Comparison of ENCODE assay signal across 16 cellular contexts in genomic region chr1:15742339-15742801, GRCh38. TPM values are rescaled to one million over a fixed set of nuclear protein-coding genes. Genes with fewer than 3 reads are reported as not detected.
A peak's percentile ranks its signal among the peaks of the same experiment; 100 is the strongest.
DNase-seq lines count a peak whose midpoint lies in the region; ATAC-seq, FAIRE-seq and TF ChIP-seq lines count a peak whose summit lies in the region.
"Had no signal": no experiment of that assay in that cellular context is flagged by ENCODE, and none has a peak within 500 bp of the region (broad histone marks: within the 10 kb centered on the region; RNA-seq: fewer than 3 reads in every experiment).

TSS of gene TMEM82 (plus strand) at chr1:15742499. CDS start at chr1:15742560, 61 bp downstream.

- no peak within 1 kb of the TSS for H2AK5ac ChIP-seq in mesendoderm (ENCODE audit: low read length)

- peak within 1 kb of the TSS; percentile 85 for H2AFZ ChIP-seq in K562 (ENCODE audit: low read depth, low read length)

- TF ChIP-seq POLR2A in K562 (conservative IDR thresholded peaks at IDR 0.05) = no peak
- peak; percentile 67 for TF ChIP-seq POLR2A in transverse colon (IDR thresholded peaks at IDR 0.05)

- no peaks in the 10 kb centered on the region for H3K9me3 Mint-ChIP-seq in activated CD4-positive, alpha-beta T cell treated with anti-CD3 and anti-CD28 coated beads, Interleukin-2, amount 10 ng/mL, durations not matched to agents 24 days and 14 days
- H3K9me3 Mint-ChIP-seq in endothelial cell (ENCODE audit: unreplicated experiment) = no peaks in the 10 kb centered on the region
- H3K9me3 Mint-ChIP-seq: activated naive CD4-positive, alpha-beta T cell treated with anti-CD3 and anti-CD28 coated beads, Interleukin-2, amount 10 ng/mL, durations not matched to agents 7 days and 5 days; memory B cell had no signal

- H3K36me3 Mint-ChIP-seq in activated CD4-positive, alpha-beta T cell treated with anti-CD3 and anti-CD28 coated beads, Interleukin-2, amount 10 ng/mL, durations not matched to agents 24 days and 14 days (ENCODE audit: low read depth) = no peaks in the 10 kb centered on the region
- H3K36me3 Mint-ChIP-seq in endothelial cell (ENCODE audit: low read depth, unreplicated experiment) = no peaks in the 10 kb centered on the region
- H3K36me3 Mint-ChIP-seq: activated naive CD4-positive, alpha-beta T cell treated with anti-CD3 and anti-CD28 coated beads, Interleukin-2, amount 10 ng/mL, durations not matched to agents 7 days and 5 days; memory B cell had no signal

- no peak for DNase-seq in activated CD4-positive, alpha-beta T cell treated with anti-CD3 and anti-CD28 coated beads, Interleukin-2, amount 10 ng/mL, durations not matched to agents 24 days and 14 days
- no peak for DNase-seq in activated CD4-positive, alpha-beta T cell treated with anti-CD3 and anti-CD28 coated beads, Interleukin-2, amount 50 U/mL, for 1 hour
- DNase-seq in K562 (ENCODE audit: extremely low read depth in 1 of 4, low spot score in 3 of 4) = peak in 2 of 4 experiments; percentile 50 to 62
- peak; percentile 73 for DNase-seq in mesendoderm
- DNase-seq in transverse colon = peak; percentile 76
- no peak for DNase-seq in NCI-H1436 treated with DMSO at 0.1 percent for 48 hours (lab: John Stamatoyannopoulos, UW)
- DNase-seq in endothelial cell (ENCODE audit: low spot score) = no peak
- DNase-seq: 8988T; activated naive CD4-positive, alpha-beta T cell treated with anti-CD3 and anti-CD28 coated beads, Interleukin-2, amount 10 ng/mL, durations not matched to agents 7 days and 5 days; NCI-H524; stimulated activated naive CD4-positive, alpha-beta T cell had no signal

- H3K9me1 ChIP-seq in K562 (ENCODE audit: control insufficient read depth, insufficient read depth, low read length) = no peaks in the 10 kb centered on the region

- H3K4me3 ChIP-seq in K562 (no peak within 1 kb of the TSS), mesendoderm (ENCODE audit: low read length) (no peak within 1 kb of the TSS), transverse colon (peak within 1 kb of the TSS in 2 of 4 donors; percentile 20 to 30)
- H3K4me3 ChIP-seq: skin epidermis had no signal

- H3K36me3 ChIP-seq in K562 (ENCODE audit: control insufficient read depth, insufficient read depth, low read length) (no peaks in the 10 kb centered on the region), mesendoderm (ENCODE audit: control insufficient read depth, insufficient read depth, low read length) (no peaks in the 10 kb centered on the region), transverse colon (no peaks in the 10 kb centered on the region)

- BruUV-seq in K562 (replicated peaks; lab: Mats Ljungman, UMichigan) = no TSS peak

- H3K79me1 ChIP-seq in mesendoderm (ENCODE audit: low read length) = no peaks in the 10 kb centered on the region

- H3K56ac ChIP-seq in mesendoderm (ENCODE audit: low read length) = peak within 1 kb of the TSS; percentile 58

- no peak for TF ChIP-seq EP300 in K562 (IDR thresholded peaks at IDR 0.05; ENCODE audit: low read length)
- no peak for TF ChIP-seq EP300 in transverse colon (IDR thresholded peaks at IDR 0.05; ENCODE audit: low read depth)

- no peak for TF ChIP-seq RAD21 in K562 (CRISPR knock-in tag; conservative IDR thresholded peaks at IDR 0.05 in 1 of 2, IDR thresholded peaks at IDR 0.05 in 1 of 2)

- H3K27ac Mint-ChIP-seq in activated CD4-positive, alpha-beta T cell treated with anti-CD3 and anti-CD28 coated beads, Interleukin-2, amount 10 ng/mL, durations not matched to agents 24 days and 14 days = peak within 1 kb of the TSS; percentile 46
- H3K27ac Mint-ChIP-seq in endothelial cell (ENCODE audit: unreplicated experiment) = no peak within 1 kb of the TSS
- H3K27ac Mint-ChIP-seq: activated naive CD4-positive, alpha-beta T cell treated with anti-CD3 and anti-CD28 coated beads, Interleukin-2, amount 10 ng/mL, durations not matched to agents 7 days and 5 days; memory B cell had no signal

- POLR2A ChIA-PET in K562 (lab: Yijun Ruan, JAX) = interaction anchor here (0.6 kb wide), 1 partner anchor 11 kb away, joined by 3 read pairs; no protein-coding TSS in a partner anchor

- H3K9ac ChIP-seq in K562 (ENCODE audit: insufficient read depth in 1 of 2, low read depth in 2 of 2, low read length in 2 of 2) = peak within 1 kb of the TSS in 1 of 2 experiments; percentile 80; a peak in 2 of 4 replicates
- peak within 1 kb of the TSS; percentile 20 for H3K9ac ChIP-seq in mesendoderm (ENCODE audit: low read length)

- peak within 1 kb of the TSS; percentile 35; the same call in 1 of the 2 replicates for H3K4me2 ChIP-seq in K562 (ENCODE audit: insufficient read depth, low read length)
- peak within 1 kb of the TSS; percentile 4 for H3K4me2 ChIP-seq in mesendoderm (ENCODE audit: low read length)

- intact Hi-C loops in activated CD4-positive, alpha-beta T cell treated with anti-CD3 and anti-CD28 coated beads, Interleukin-2, amount 10 ng/mL, durations not matched to agents 24 days and 14 days (cut with micrococcal nuclease) = no loop called here
- intact Hi-C loops in K562 (cut with micrococcal nuclease) = no loop called here
- intact Hi-C loops in transverse colon (cut with DNase I; ENCODE audit: low total_unique reads) = loop anchor here (2.0 to 10.0 kb wide), 2 partner anchors 58 to 148 kb away; partner anchors contain the start of gene PLEKHM2

- H4K5ac ChIP-seq in mesendoderm (ENCODE audit: low read length) = no peak within 1 kb of the TSS

- in situ Hi-C loops in K562 (cut with MboI) (no loop called here), transverse colon (cut with MboI; ENCODE audit: low pct_ligation_motif_present in 1 of 4, low pct_unique_long_range_greater_than_20kb in 1 of 4, low sequenced_read_pairs in 3 of 4) (no loop called here)

- no peak for FAIRE-seq in K562 (lab: Jason Lieb, UNC)
- FAIRE-seq: H54 had no signal

- H4K8ac ChIP-seq in mesendoderm (ENCODE audit: low read depth, low read length) = no peak within 1 kb of the TSS

- CTCF ChIA-PET in K562 (lab: Yijun Ruan, JAX; ENCODE audit: low intra/inter-chr PET ratio) = no interaction called here

- H3K27me3 Mint-ChIP-seq in activated CD4-positive, alpha-beta T cell treated with anti-CD3 and anti-CD28 coated beads, Interleukin-2, amount 10 ng/mL, durations not matched to agents 24 days and 14 days = no peaks in the 10 kb centered on the region
- peaks cover 11% of the 10 kb centered on the region for H3K27me3 Mint-ChIP-seq in endothelial cell (ENCODE audit: unreplicated experiment)

- no peak within 1 kb of the TSS for H3K4me3 Mint-ChIP-seq in activated CD4-positive, alpha-beta T cell treated with anti-CD3 and anti-CD28 coated beads, Interleukin-2, amount 10 ng/mL, durations not matched to agents 24 days and 14 days
- H3K4me3 Mint-ChIP-seq in endothelial cell (ENCODE audit: unreplicated experiment) = no peak within 1 kb of the TSS
- H3K4me3 Mint-ChIP-seq: activated naive CD4-positive, alpha-beta T cell treated with anti-CD3 and anti-CD28 coated beads, Interleukin-2, amount 10 ng/mL, durations not matched to agents 7 days and 5 days; memory B cell had no signal

- H3K27ac ChIP-seq in K562 (ENCODE audit: extremely low read depth, low read depth, low read length) = no peak within 1 kb of the TSS
- H3K27ac ChIP-seq in mesendoderm (ENCODE audit: low read depth, low read length) = no peak within 1 kb of the TSS
- peak within 1 kb of the TSS; percentile 80 to 87 (median 86) for H3K27ac ChIP-seq in transverse colon
- H3K27ac ChIP-seq: skin epidermis had no signal

- no peak within 1 kb of the TSS for H2BK120ac ChIP-seq in mesendoderm (ENCODE audit: low read depth, low read length)

- WGBS in K562 (ENCODE audit: insufficient coverage, low coverage, missing lambda C conversion rate) = 14% methylated on average over 11 of the region's 14 CpGs
- WGBS in mesendoderm (ENCODE audit: extremely low coverage, insufficient coverage, low lambda C conversion rate) = no CpG with 5 or more reads among the region's 14 CpGs
- 20% methylated on average over 2 to 14 of the region's 14 CpGs for WGBS in transverse colon (ENCODE audit: low coverage in 1 of 2), 2 donors

- H3K4me1 Mint-ChIP-seq in activated CD4-positive, alpha-beta T cell treated with anti-CD3 and anti-CD28 coated beads, Interleukin-2, amount 10 ng/mL, durations not matched to agents 24 days and 14 days = peaks cover 4% of the 10 kb centered on the region
- H3K4me1 Mint-ChIP-seq in endothelial cell (ENCODE audit: unreplicated experiment) = no peaks in the 10 kb centered on the region

- no peak within 1 kb of the TSS for H3K23ac ChIP-seq in mesendoderm (ENCODE audit: low read length)

- ATAC-seq in K562 (no peak), HG03439 (IDR thresholded peaks at IDR 0.05; ENCODE audit: unreplicated experiment) (no peak)

- peaks cover 0 to 7% of the 10 kb centered on the region in 2 experiments; a peak in 1 of 5 replicates for H3K27me3 ChIP-seq in K562 (ENCODE audit: control insufficient read depth in 2 of 2, insufficient read depth in 2 of 2, low read length in 2 of 2)
- H3K27me3 ChIP-seq in mesendoderm (ENCODE audit: insufficient read depth, low read length, poor library complexity) = no peaks in the 10 kb centered on the region
- no peaks in the 10 kb centered on the region for H3K27me3 ChIP-seq in transverse colon

- no peak within 1 kb of the TSS for H3K18ac ChIP-seq in mesendoderm (ENCODE audit: low read length)

- peaks cover 3 to 54% of the 10 kb centered on the region in 2 experiments; a peak in 4 of 5 replicates for H3K4me1 ChIP-seq in K562 (replicated peaks in 1 of 2; ENCODE audit: control insufficient read depth in 2 of 2, insufficient read depth in 2 of 2, low read length in 2 of 2)
- H3K4me1 ChIP-seq in mesendoderm (ENCODE audit: control insufficient read depth, low read depth, low read length) = no peaks in the 10 kb centered on the region
- H3K4me1 ChIP-seq in transverse colon = peaks cover 5 to 35% (median 29%) of the 10 kb centered on the region in 4 donors

- no peak within 1 kb of the TSS for H2BK5ac ChIP-seq in mesendoderm (ENCODE audit: low read length)

- TF ChIP-seq CTCF in K562 (IDR thresholded peaks at IDR 0.05 in 2 of 3, conservative IDR thresholded peaks at IDR 0.05 in 1 of 3; ENCODE audit: insufficient read depth in 2 of 3, low read depth in 1 of 3, low read length in 3 of 3) = no peak
- no peak for TF ChIP-seq CTCF in transverse colon (IDR thresholded peaks at IDR 0.05)
- TF ChIP-seq CTCF in endothelial cell (IDR thresholded peaks at IDR 0.05; ENCODE audit: unreplicated experiment) = no peak

- no peak within 1 kb of the TSS for H2BK15ac ChIP-seq in mesendoderm (replicated peaks; ENCODE audit: low read depth)

- peaks cover 4% of the 10 kb centered on the region for H4K20me1 ChIP-seq in K562 (replicated peaks; ENCODE audit: control insufficient read depth, insufficient read depth, low read length)

- H3K79me2 ChIP-seq in K562 (ENCODE audit: control insufficient read depth, insufficient read depth, low read length) = no peaks in the 10 kb centered on the region
- H3K79me2 ChIP-seq in mesendoderm (ENCODE audit: control insufficient read depth, insufficient read depth, low read length) = no peaks in the 10 kb centered on the region

- no peak within 1 kb of the TSS for H3K4ac ChIP-seq in mesendoderm (ENCODE audit: low read depth, low read length)

- H3K9me3 ChIP-seq in K562 (replicated peaks; ENCODE audit: control insufficient read depth, insufficient read depth, low read depth, low read length) (no peaks in the 10 kb centered on the region), transverse colon (no peaks in the 10 kb centered on the region)

RNA-seq across cellular contexts. Expression of gene TMEM82, which starts in this region (rescaled TPM):
- total RNA-seq in activated CD4-positive, alpha-beta T cell treated with anti-CD3 and anti-CD28 coated beads, Interleukin-2, amount 10 ng/mL, durations not matched to agents 24 days and 14 days = not detected in 2 replicates
- total RNA-seq in K562 (2011; cell fraction: chromatin; rRNA removed; ENCODE audit: low replicate concordance) = not detected in 2 replicates
- total RNA-seq in K562 (2011; cell fraction: nucleolus; rRNA removed) = not detected in 2 replicates
- not detected in 2 replicates for total RNA-seq in K562 (2011; cell fraction: nucleoplasm; rRNA removed)
- total RNA-seq in K562 (2014; rRNA removed) (not detected in 2 replicates), K562 (2014; rRNA removed; fragmentation: Illumina TruSeq; extraction: Trizol) (not detected in 2 replicates), K562 (2015; rRNA removed; fragmentation: Illumina TruSeq; extraction: Trizol) (not detected in 2 replicates), K562 (2021) (not detected in 2 replicates), transverse colon (10 to 100 TPM in 3 of 4 donors, 1 to 10 TPM in 1; 1.8 to 30.3 (median 19.2) TPM), endothelial cell (ENCODE audit: unreplicated experiment) (not detected)
- polyA plus RNA-seq in K562 (2011; rRNA removed) (not detected in 2 replicates), K562 (2014; fragmentation: Illumina TruSeq; extraction: Trizol) (not detected in 2 replicates), K562 (2014; fragmentation: Nextera tagmentation; extraction: Ambion mirVana) (not detected), K562 (2014; rRNA removed) (not detected in 2 replicates)
- polyA plus RNA-seq in K562 (2011; cell fraction: cytosol; rRNA removed) = not detected in 2 replicates
- not detected in 2 replicates for polyA plus RNA-seq in K562 (2011; cell fraction: nucleus; rRNA removed)
- not detected in 2 replicates for polyA plus RNA-seq in K562 (2012)
- polyA minus RNA-seq in K562 (2011; rRNA and poly(A)+ RNA removed) = not detected in 2 replicates
- polyA minus RNA-seq in K562 (2011; cell fraction: cytosol; rRNA and poly(A)+ RNA removed) = not detected in 2 replicates
- not detected in 2 replicates for polyA minus RNA-seq in K562 (2011; cell fraction: nucleus; rRNA and poly(A)+ RNA removed)
- polyA plus RNA-seq in mesendoderm (2013, experiment 1 of 2) = 0.20 TPM
- 0.14 TPM for polyA plus RNA-seq in mesendoderm (2013, experiment 2 of 2)
- total RNA-seq: omental fat pad had no signal

Comparison
In these comparisons a context has a peak if more than half of its experiments do, and no peak if none do; other contexts are left out.
1. DNase-seq: peak in mesendoderm (single experiment) and transverse colon (single experiment); none in activated CD4-positive, alpha-beta T cell treated with anti-CD3 and anti-CD28 coated beads, Interleukin-2, amount 10 ng/mL, durations not matched to agents 24 days and 14 days (single experiment), activated CD4-positive, alpha-beta T cell treated with anti-CD3 and anti-CD28 coated beads, Interleukin-2, amount 50 U/mL, for 1 hour (single experiment), NCI-H1436 treated with DMSO at 0.1 percent for 48 hours (single experiment) and endothelial cell (single experiment).
2. H3K27ac ChIP-seq: peak in transverse colon (4 of 4); none in K562 (single experiment) and mesendoderm (single experiment).